In genomic region chr19:3105641-3106508, GRCh38 we compare ENCODE assay signal across 21 cellular contexts. TPM values are rescaled to one million over a fixed set of nuclear protein-coding genes. Genes with fewer than 3 reads are reported as not detected.
"Had no signal": no experiment of that assay in that cellular context is flagged by ENCODE, and none has a peak within 500 bp of the region (broad histone marks: within the 10 kb centered on the region; RNA-seq: fewer than 3 reads in every experiment).

No MANE protein-coding gene starts in this region.

- H3K9me3 ChIP-seq: body of pancreas, pancreas, right lobe of liver, stomach had no signal

- H3K27me3 ChIP-seq: body of pancreas, foreskin keratinocyte, hepatocyte, pancreas, right lobe of liver, stomach had no signal

- H3K4me3 ChIP-seq: body of pancreas, hepatocyte, pancreas, right lobe of liver, stomach had no signal

- H3K4me1 ChIP-seq: foreskin keratinocyte had no signal

- DNase-seq: activated CD4-positive, alpha-beta T cell treated with anti-CD3 and anti-CD28 coated beads, Interleukin-2, amount 10 ng/mL, durations not matched to agents 24 days and 14 days; activated CD4-positive, CD25-positive, alpha-beta regulatory T cell; activated CD8-positive, alpha-beta T cell treated with anti-CD3 and anti-CD28 coated beads, Interleukin-2, amount 10 ng/mL, durations not matched to agents 7 days and 5 days; activated naive CD4-positive, alpha-beta T cell treated with Interleukin-2 at 50 U/mL for 16 hours; activated T-cell treated with anti-CD3 and anti-CD28 coated beads, Interleukin-2, amount 50 U/mL, for 24 hours; central memory CD4-positive, alpha-beta T cell; foreskin keratinocyte; islet precursor cell; naive B cell; pancreas; right lobe of liver; stimulated activated CD4-positive, alpha-beta T cell treated with anti-CD3 and anti-CD28 coated beads, Interleukin-4, amount 100 ng/mL, for 24 hours; stomach; T-helper 1 cell; T-helper 9 cell had no signal

- ATAC-seq: activated CD8-positive, alpha-beta T cell treated with anti-CD3 and anti-CD28 coated beads, Interleukin-2, amount 10 ng/mL, durations not matched to agents 7 days and 5 days; body of pancreas; foreskin keratinocyte; pancreas; right lobe of liver; stimulated activated effector memory CD8-positive, alpha-beta T cell treated with anti-CD3 and anti-CD28 coated beads, Interleukin-12 subunit alpha, Interleukin-12 subunit beta, amount 100 ng/mL, for 72 hours had no signal

- H2AFZ ChIP-seq: hepatocyte had no signal

- FAIRE-seq: colon, pancreas had no signal

- H3K27ac ChIP-seq: body of pancreas, foreskin keratinocyte, pancreas, right lobe of liver had no signal

- H3K36me3 ChIP-seq: pancreas, right lobe of liver had no signal

RNA-seq across cellular contexts. Expression of gene GNA15, which starts 30.0 kb away (rescaled TPM):
- total RNA-seq: fibroblast of lung, neural crest cell had no signal
- polyA plus RNA-seq: fibroblast of lung had no signal
